In the genomic region with DNA sequence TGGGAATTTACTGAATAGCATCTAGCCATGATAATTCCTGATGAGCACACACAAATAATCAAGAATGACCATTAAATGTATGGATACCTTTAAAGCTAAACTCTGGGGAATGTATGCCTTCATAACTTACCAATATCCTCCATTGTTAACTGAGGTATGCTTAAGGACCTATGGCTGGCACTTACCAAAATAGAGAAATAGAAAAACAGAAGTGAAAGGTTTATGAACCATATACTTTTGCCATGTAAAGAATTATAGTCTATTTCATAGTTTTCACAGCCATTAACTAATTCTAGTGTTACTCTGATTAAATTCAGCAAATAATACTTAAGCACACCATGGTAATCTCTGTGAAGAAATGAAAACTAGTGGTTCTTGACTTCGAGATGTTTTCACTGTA, we compare ENCODE assay signal across 29 cellular contexts.
"Had no signal": no experiment of that assay in that cellular context is flagged by ENCODE, and none has a peak within 500 bp of the region (broad histone marks: within the 10 kb centered on the region; RNA-seq: fewer than 3 reads in every experiment).

No MANE protein-coding gene starts in this region.

- H3K27me3 Mint-ChIP-seq: activated CD8-positive, alpha-beta memory T cell treated with anti-CD3 and anti-CD28 coated beads, Interleukin-2, amount 10 ng/mL, durations not matched to agents 7 days and 5 days; central memory CD8-positive, alpha-beta T cell; dendritic cell treated with granulocyte-macrophage colony-stimulating factor and Interleukin-4, amounts not matched to agents 40 ng/mL and 50 ng/mL, for 4 days; progenitor cell of endocrine pancreas had no signal

- H3K9me3 Mint-ChIP-seq: dendritic cell treated with granulocyte-macrophage colony-stimulating factor and Interleukin-4, amounts not matched to agents 40 ng/mL and 50 ng/mL, for 4 days; endodermal cell; nephron had no signal

- H3K27ac ChIP-seq: breast epithelium, heart left ventricle, neutrophil, right lobe of liver, testis, transverse colon had no signal

- H3K9me3 ChIP-seq: breast epithelium, neutrophil, right lobe of liver, testis, transverse colon had no signal

- FAIRE-seq: kidney had no signal

- H3K4me1 ChIP-seq: breast epithelium, heart left ventricle, right lobe of liver, testis, transverse colon had no signal

- ATAC-seq: activated CD8-positive, alpha-beta memory T cell treated with anti-CD3 and anti-CD28 coated beads, Interleukin-2, amount 10 ng/mL, durations not matched to agents 7 days and 5 days; activated CD8-positive, alpha-beta T cell treated with anti-CD3 and anti-CD28 coated beads, Interleukin-2, amount 10 ng/mL, durations not matched to agents 7 days and 5 days; activated naive CD4-positive, alpha-beta T cell treated with anti-CD3 and anti-CD28 coated beads, Interleukin-2, amount 50 U/mL, for 72 hours; activated T-cell treated with anti-CD3 and anti-CD28 coated beads, Interleukin-2, amount 50 U/mL, for 72 hours; esophagus mucosa; heart left ventricle; left colon; right lobe of liver; stimulated activated naive CD8-positive, alpha-beta T cell treated with anti-CD3 and anti-CD28 coated beads, Interleukin-15, Interleukin-2, amounts not matched to agents 100 U/mL and 50 U/mL, for 24 hours had no signal

- H3K4me3 ChIP-seq: breast epithelium, heart left ventricle, right lobe of liver, testis, transverse colon had no signal

- DNase-seq: activated CD4-positive, alpha-beta T cell treated with anti-CD3 and anti-CD28 coated beads for 1 hour; activated CD4-positive, alpha-beta T cell treated with anti-CD3 and anti-CD28 coated beads, Interleukin-2, amount 50 U/mL, for 1 hour; activated CD8-positive, alpha-beta memory T cell treated with anti-CD3 and anti-CD28 coated beads, Interleukin-2, amount 10 ng/mL, durations not matched to agents 7 days and 5 days; activated CD8-positive, alpha-beta T cell treated with anti-CD3 and anti-CD28 coated beads, Interleukin-2, amount 10 ng/mL, durations not matched to agents 7 days and 5 days; activated naive CD4-positive, alpha-beta T cell; activated T-cell treated with anti-CD3 and anti-CD28 coated beads, Interleukin-2, amount 50 U/mL, for 72 hours; endodermal cell; foreskin fibroblast; heart left ventricle; hypothalamus; immature natural killer cell; kidney; left colon; mammary epithelial cell; right lobe of liver; stimulated activated CD4-positive, alpha-beta T cell treated with anti-CD3 and anti-CD28 coated beads, Interleukin-12 subunit alpha, Interleukin-12 subunit beta, amount 100 ng/mL, for 4 hours; stimulated activated CD4-positive, alpha-beta T cell treated with anti-CD3 and anti-CD28 coated beads, Interleukin-4, amount 100 ng/mL, for 1 hour; stimulated activated naive CD8-positive, alpha-beta T cell treated with anti-CD3 and anti-CD28 coated beads, Interleukin-15, Interleukin-2, amounts not matched to agents 100 U/mL and 50 U/mL, for 24 hours; T-helper 9 cell; testis; transverse colon had no signal

- H3K27ac Mint-ChIP-seq: activated CD8-positive, alpha-beta memory T cell treated with anti-CD3 and anti-CD28 coated beads, Interleukin-2, amount 10 ng/mL, durations not matched to agents 7 days and 5 days; activated CD8-positive, alpha-beta T cell treated with anti-CD3 and anti-CD28 coated beads, Interleukin-2, amount 10 ng/mL, durations not matched to agents 7 days and 5 days; activated naive CD4-positive, alpha-beta T cell treated with anti-CD3 and anti-CD28 coated beads, Interleukin-2, amount 50 U/mL, for 72 hours; activated T-cell treated with anti-CD3 and anti-CD28 coated beads, Interleukin-2, amount 50 U/mL, for 72 hours; dendritic cell treated with granulocyte-macrophage colony-stimulating factor and Interleukin-4, amounts not matched to agents 40 ng/mL and 50 ng/mL, for 4 days; endodermal cell; immature natural killer cell; nephron; progenitor cell of endocrine pancreas had no signal

- H3K4me1 Mint-ChIP-seq: activated CD8-positive, alpha-beta memory T cell treated with anti-CD3 and anti-CD28 coated beads, Interleukin-2, amount 10 ng/mL, durations not matched to agents 7 days and 5 days; central memory CD8-positive, alpha-beta T cell; immature natural killer cell had no signal

- H3K4me3 Mint-ChIP-seq: activated CD8-positive, alpha-beta memory T cell treated with anti-CD3 and anti-CD28 coated beads, Interleukin-2, amount 10 ng/mL, durations not matched to agents 7 days and 5 days; activated CD8-positive, alpha-beta T cell treated with anti-CD3 and anti-CD28 coated beads, Interleukin-2, amount 10 ng/mL, durations not matched to agents 7 days and 5 days; activated T-cell treated with anti-CD3 and anti-CD28 coated beads, Interleukin-2, amount 50 U/mL, for 72 hours; central memory CD8-positive, alpha-beta T cell; dendritic cell treated with granulocyte-macrophage colony-stimulating factor and Interleukin-4, amounts not matched to agents 40 ng/mL and 50 ng/mL, for 4 days; endodermal cell; immature natural killer cell; nephron had no signal

- H3K27me3 ChIP-seq: breast epithelium, heart left ventricle, neutrophil, right lobe of liver, testis, transverse colon had no signal

- H3K36me3 ChIP-seq: breast epithelium, heart left ventricle, neutrophil, right lobe of liver, transverse colon had no signal

- H3K36me3 Mint-ChIP-seq: activated CD8-positive, alpha-beta memory T cell treated with anti-CD3 and anti-CD28 coated beads, Interleukin-2, amount 10 ng/mL, durations not matched to agents 7 days and 5 days; activated naive CD4-positive, alpha-beta T cell treated with anti-CD3 and anti-CD28 coated beads, Interleukin-2, amount 50 U/mL, for 72 hours; immature natural killer cell had no signal
